In the genomic region with DNA sequence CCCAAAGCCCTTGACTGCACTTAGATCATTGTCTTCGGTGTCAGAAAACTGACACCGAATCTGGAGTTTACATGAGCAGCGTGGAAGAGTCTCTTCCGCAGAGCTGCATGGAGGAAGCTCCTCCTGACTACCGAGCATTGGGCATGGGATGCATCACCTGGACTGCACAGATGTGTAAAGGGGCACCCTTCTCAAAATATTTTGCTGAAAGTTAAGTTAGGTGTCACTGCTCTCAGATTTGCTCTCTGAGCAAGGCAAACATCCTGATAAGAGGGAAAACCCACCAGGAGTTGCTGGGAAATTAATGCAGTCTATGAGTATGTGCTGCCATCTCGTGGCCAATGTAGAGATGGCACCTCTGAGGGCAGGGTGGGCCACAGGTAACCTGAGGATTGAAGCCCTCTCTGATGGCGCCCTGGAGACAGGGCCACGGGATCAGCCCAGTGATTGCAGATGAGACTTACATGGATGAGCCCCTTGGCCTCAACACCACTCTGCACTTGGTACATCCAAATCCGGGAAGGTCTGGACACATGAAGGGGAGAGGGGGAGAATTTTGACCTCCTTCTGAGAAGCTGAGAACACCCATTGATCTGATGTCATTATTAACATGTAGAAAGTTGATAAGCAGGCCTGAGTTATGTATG, we compare ENCODE assay signal across 9 cellular contexts.
DNase-seq lines count a peak whose midpoint lies in the region; ATAC-seq and TF ChIP-seq lines count a peak whose summit lies in the region.
"Had no signal": no experiment of that assay in that cellular context is flagged by ENCODE, and none has a peak within 500 bp of the region (broad histone marks: within the 10 kb centered on the region; RNA-seq: fewer than 3 reads in every experiment).

No MANE protein-coding gene starts in this region.

- peak; percentile 60 for ATAC-seq in memory B cell (ENCODE audit: low read depth)

- no peaks in the 10 kb centered on the region for H3K36me3 ChIP-seq in effector memory CD4-positive, alpha-beta T cell (ENCODE audit: control insufficient read depth, insufficient read depth, low read length)
- H3K36me3 ChIP-seq: BLaER1 had no signal

- H3K4me3 ChIP-seq in effector memory CD4-positive, alpha-beta T cell (ENCODE audit: insufficient read depth, low read depth, low read length, poor library complexity, severe bottlenecking), result peak overlapping the region; percentile 19
- H3K4me3 ChIP-seq: BLaER1 had no signal

- H3K27ac ChIP-seq in effector memory CD4-positive, alpha-beta T cell (ENCODE audit: insufficient read depth, low read length, poor library complexity, severe bottlenecking), result no peak overlapping the region
- H3K27ac ChIP-seq: BLaER1 had no signal

- DNase-seq in NCI-H1436 (lab: John Stamatoyannopoulos, UW) (peak; percentile 8), NCI-H1436 treated with DMSO at 0.1 percent for 48 hours (lab: John Stamatoyannopoulos, UW) (no peak), HFFc6 (no peak), NAMALWA (ENCODE audit: low spot score) (peak; percentile 56), memory B cell (ENCODE audit: low spot score in 2 of 2) (peak; percentile 54 to 65)
- DNase-seq in activated CD4-positive, alpha-beta T cell treated with anti-CD3 and anti-CD28 coated beads, Interleukin-2, amount 50 U/mL, for 48 hours, result peak; percentile 64 to 73
- peak; percentile 25 to 54 (median 26) for DNase-seq in effector memory CD4-positive, alpha-beta T cell
- DNase-seq in stimulated activated CD8-positive, alpha-beta memory T cell treated with anti-CD3 and anti-CD28 coated beads, Interleukin-4, amount 100 ng/mL, for 24 hours (ENCODE audit: low read depth), result peak; percentile 51

- H3K4me1 Mint-ChIP-seq in HFFc6 (ENCODE audit: low read depth) (no peaks in the 10 kb centered on the region), memory B cell (no peaks in the 10 kb centered on the region)

- no peak overlapping the region for H3K27ac Mint-ChIP-seq in HFFc6
- no peak overlapping the region for H3K27ac Mint-ChIP-seq in memory B cell

- peak; percentile 95 for TF ChIP-seq CTCF in HFFc6 (IDR thresholded peaks at IDR 0.05)

- no peaks in the 10 kb centered on the region for H3K36me3 Mint-ChIP-seq in HFFc6 (ENCODE audit: low read depth)
- H3K36me3 Mint-ChIP-seq in memory B cell, result no peaks in the 10 kb centered on the region

- no peaks in the 10 kb centered on the region; the same call in 1 of the 2 replicates for H3K9me3 Mint-ChIP-seq in HFFc6
- peaks cover 1% of the 10 kb centered on the region for H3K9me3 Mint-ChIP-seq in memory B cell

- H3K27me3 Mint-ChIP-seq in HFFc6 (ENCODE audit: insufficient read depth) (peaks cover 2% of the 10 kb centered on the region), memory B cell (peaks cover 6% of the 10 kb centered on the region)

- H3K4me1 ChIP-seq in effector memory CD4-positive, alpha-beta T cell (ENCODE audit: control insufficient read depth, insufficient read depth, low read length, poor library complexity, severe bottlenecking), result peaks cover 6% of the 10 kb centered on the region
- H3K4me1 ChIP-seq: BLaER1 had no signal

- no peak overlapping the region for H3K4me3 Mint-ChIP-seq in HFFc6
- H3K4me3 Mint-ChIP-seq in memory B cell, result no peak overlapping the region

- no peaks in the 10 kb centered on the region for H3K9me3 ChIP-seq in effector memory CD4-positive, alpha-beta T cell (ENCODE audit: control insufficient read depth, low read length)

- no peaks in the 10 kb centered on the region for H3K27me3 ChIP-seq in effector memory CD4-positive, alpha-beta T cell (replicated peaks; ENCODE audit: control insufficient read depth, insufficient read depth, low read length, poor library complexity, severe bottlenecking)
- H3K27me3 ChIP-seq: BLaER1 had no signal

Comparison
In these comparisons a context has a peak if more than half of its experiments do, and no peak if none do; other contexts are left out.
1. DNase-seq: peak in NCI-H1436 (single experiment), NAMALWA (single experiment), activated CD4-positive, alpha-beta T cell treated with anti-CD3 and anti-CD28 coated beads, Interleukin-2, amount 50 U/mL, for 48 hours (2 of 2), effector memory CD4-positive, alpha-beta T cell (3 of 3), memory B cell (2 of 2) and stimulated activated CD8-positive, alpha-beta memory T cell treated with anti-CD3 and anti-CD28 coated beads, Interleukin-4, amount 100 ng/mL, for 24 hours (single experiment); none in NCI-H1436 treated with DMSO at 0.1 percent for 48 hours (single experiment) and HFFc6 (single experiment).